In the genomic region with DNA sequence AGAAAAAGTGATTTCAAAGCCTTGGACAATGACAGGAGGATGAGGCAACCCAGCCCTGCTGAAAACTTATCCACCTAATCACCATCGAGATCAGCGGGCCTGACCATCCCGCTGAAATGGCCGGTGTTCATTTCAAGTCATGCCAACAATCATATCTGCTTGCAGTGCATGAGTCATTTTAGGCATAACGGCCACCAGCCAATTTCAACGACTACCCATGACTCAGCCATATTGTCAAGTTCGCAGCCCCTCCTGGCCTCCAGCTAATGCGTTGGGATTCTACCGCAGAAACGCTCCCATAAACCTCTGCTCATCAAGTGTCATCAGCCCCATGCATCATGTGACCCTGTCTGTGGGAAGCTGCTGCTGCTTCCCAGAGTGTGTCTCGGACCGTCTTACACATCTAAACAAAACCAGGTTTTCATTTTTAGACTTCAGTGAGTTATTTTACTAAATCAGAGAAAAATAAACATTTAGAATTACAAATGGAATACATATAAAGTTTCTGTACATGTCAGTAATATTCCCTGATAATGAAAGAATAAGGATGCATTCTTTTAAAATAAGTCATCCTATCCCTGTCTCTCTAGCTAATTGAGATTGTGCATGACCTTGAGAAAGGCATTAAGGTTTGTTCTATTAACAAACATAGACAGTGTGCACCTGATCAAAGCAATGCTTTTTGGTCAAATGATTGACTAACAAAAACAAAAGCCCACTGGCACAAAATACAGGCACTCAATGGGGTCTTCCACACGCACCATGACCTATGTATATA, we compare ENCODE assay signal across 16 cellular contexts.
DNase-seq lines count a peak whose midpoint lies in the region; ATAC-seq, FAIRE-seq and TF ChIP-seq lines count a peak whose summit lies in the region.
"Had no signal": no experiment of that assay in that cellular context is flagged by ENCODE, and none has a peak within 500 bp of the region (broad histone marks: within the 10 kb centered on the region; RNA-seq: fewer than 3 reads in every experiment).

No MANE protein-coding gene starts in this region.

- no peaks in the 10 kb centered on the region for H3K27me3 Mint-ChIP-seq in astrocyte (ENCODE audit: low read depth, unreplicated experiment)
- peaks cover 0 to 18% of the 10 kb centered on the region in 2 donors for H3K27me3 Mint-ChIP-seq in stimulated activated naive B cell treated with anti-CD40 and anti-IgM and Interleukin-4, amounts not matched to agents 10 μg/mL and 1 μg/mL and 100 μg/mL, for 72 hours
- H3K27me3 Mint-ChIP-seq: activated T-cell treated with anti-CD3 and anti-CD28 coated beads, Interleukin-2, amount 50 U/mL, for 24 hours; CD8-positive, alpha-beta memory T cell had no signal

- H3K4me1 ChIP-seq in astrocyte (ENCODE audit: insufficient read depth, low read length), result peaks cover 23% of the 10 kb centered on the region
- H3K4me1 ChIP-seq: foreskin keratinocyte, suprapubic skin had no signal

- H3K79me2 ChIP-seq in astrocyte (ENCODE audit: insufficient read depth, low read length), result peaks cover 61% of the 10 kb centered on the region

- peak overlapping the region; percentile 16 for H3K27ac Mint-ChIP-seq in astrocyte (ENCODE audit: unreplicated experiment)
- H3K27ac Mint-ChIP-seq in stimulated activated naive B cell treated with anti-CD40 and anti-IgM and Interleukin-4, amounts not matched to agents 10 μg/mL and 1 μg/mL and 100 μg/mL, for 72 hours, result no peak overlapping the region
- H3K27ac Mint-ChIP-seq: activated T-cell treated with anti-CD3 and anti-CD28 coated beads, Interleukin-2, amount 50 U/mL, for 24 hours had no signal

- no peak for ATAC-seq in stimulated activated naive B cell treated with anti-CD40 and anti-IgM and Interleukin-4, amounts not matched to agents 10 μg/mL and 1 μg/mL and 100 μg/mL, for 72 hours (replicated peaks)
- ATAC-seq: foreskin keratinocyte, GM12878 had no signal

- peaks cover 9% of the 10 kb centered on the region for H3K36me3 Mint-ChIP-seq in astrocyte (ENCODE audit: low read depth, unreplicated experiment)
- H3K36me3 Mint-ChIP-seq in stimulated activated naive B cell treated with anti-CD40 and anti-IgM and Interleukin-4, amounts not matched to agents 10 μg/mL and 1 μg/mL and 100 μg/mL, for 72 hours, result no peaks in the 10 kb centered on the region
- H3K36me3 Mint-ChIP-seq: brain had no signal

- FAIRE-seq in astrocyte (lab: Jason Lieb, UNC), result peak; percentile 98
- FAIRE-seq: GM12878 had no signal

- no peaks in the 10 kb centered on the region for H3K9me3 Mint-ChIP-seq in astrocyte (ENCODE audit: unreplicated experiment)
- H3K9me3 Mint-ChIP-seq in stimulated activated naive B cell treated with anti-CD40 and anti-IgM and Interleukin-4, amounts not matched to agents 10 μg/mL and 1 μg/mL and 100 μg/mL, for 72 hours, result no peaks in the 10 kb centered on the region
- H3K9me3 Mint-ChIP-seq: activated T-cell treated with anti-CD3 and anti-CD28 coated beads, Interleukin-2, amount 50 U/mL, for 24 hours had no signal

- no peaks in the 10 kb centered on the region for H3K36me3 ChIP-seq in astrocyte (ENCODE audit: insufficient read depth, low read length)
- H3K36me3 ChIP-seq: neutrophil, suprapubic skin had no signal

- H3K4me3 Mint-ChIP-seq in astrocyte (ENCODE audit: unreplicated experiment), result no peak overlapping the region
- no peak overlapping the region for H3K4me3 Mint-ChIP-seq in stimulated activated naive B cell treated with anti-CD40 and anti-IgM and Interleukin-4, amounts not matched to agents 10 μg/mL and 1 μg/mL and 100 μg/mL, for 72 hours
- H3K4me3 Mint-ChIP-seq: activated T-cell treated with anti-CD3 and anti-CD28 coated beads, Interleukin-2, amount 50 U/mL, for 24 hours; brain; CD8-positive, alpha-beta memory T cell had no signal

- H3K27me3 ChIP-seq in astrocyte (ENCODE audit: insufficient read depth, low read length), result no peaks in the 10 kb centered on the region
- H3K27me3 ChIP-seq: foreskin keratinocyte, neutrophil, suprapubic skin had no signal

- no peak for TF ChIP-seq CTCF in astrocyte (IDR thresholded peaks at IDR 0.05; ENCODE audit: insufficient read depth, low read depth, low read length)

- peak; percentile 76 for DNase-seq in AG20443 (ENCODE audit: low spot score)
- peak; percentile 99 for DNase-seq in LHCN-M2 (ENCODE audit: low read depth)
- peak; percentile 100 for DNase-seq in astrocyte (ENCODE audit: low read depth)
- peak; percentile 13 to 58 for DNase-seq in lung microvascular endothelial cell (ENCODE audit: low read depth in 2 of 2)
- no peak for DNase-seq in NCI-H526 treated with DMSO at 0.1 percent for 48 hours (lab: John Stamatoyannopoulos, UW)
- no peak for DNase-seq in stimulated activated naive B cell treated with anti-CD40 and anti-IgM and Interleukin-4, amounts not matched to agents 10 μg/mL and 1 μg/mL and 100 μg/mL, for 72 hours
- no peak for DNase-seq in NCI-H1436 (lab: John Stamatoyannopoulos, UW)
- no peak for DNase-seq in NCI-H1105 treated with DMSO at 0.1 percent for 48 hours (lab: John Stamatoyannopoulos, UW)
- DNase-seq: activated T-cell treated with anti-CD3 and anti-CD28 coated beads, Interleukin-2, amount 50 U/mL, for 24 hours; CD8-positive, alpha-beta memory T cell; NCI-H187 had no signal

- H3K27ac ChIP-seq in astrocyte (ENCODE audit: low read depth, low read length), result peak overlapping the region; percentile 93
- H3K27ac ChIP-seq: foreskin keratinocyte, neutrophil, suprapubic skin had no signal

- no peaks in the 10 kb centered on the region for H4K20me1 ChIP-seq in astrocyte (ENCODE audit: insufficient read depth, low read length)

- peak overlapping the region; percentile 66 for H3K4me2 ChIP-seq in astrocyte (ENCODE audit: low read length)

- H2AFZ ChIP-seq in astrocyte (ENCODE audit: low read depth, low read length), result no peak overlapping the region

- H3K4me3 ChIP-seq in astrocyte (ENCODE audit: insufficient read depth, low read depth, low read length), result no peak overlapping the region
- H3K4me3 ChIP-seq: GM12878, suprapubic skin had no signal

- peaks cover 18% of the 10 kb centered on the region for H3K4me1 Mint-ChIP-seq in astrocyte (ENCODE audit: low read depth, unreplicated experiment)
- H3K4me1 Mint-ChIP-seq in stimulated activated naive B cell treated with anti-CD40 and anti-IgM and Interleukin-4, amounts not matched to agents 10 μg/mL and 1 μg/mL and 100 μg/mL, for 72 hours, result no peaks in the 10 kb centered on the region
- H3K4me1 Mint-ChIP-seq: CD8-positive, alpha-beta memory T cell had no signal

- no peaks in the 10 kb centered on the region for H3K9me3 ChIP-seq in astrocyte (ENCODE audit: insufficient read depth, low read depth, low read length)
- H3K9me3 ChIP-seq: neutrophil, suprapubic skin had no signal

- peak overlapping the region; percentile 68 for H3K9ac ChIP-seq in astrocyte (ENCODE audit: low read length)

Comparison
In these comparisons a context has a peak if more than half of its experiments do, and no peak if none do; other contexts are left out.
1. DNase-seq: peak in AG20443 (single experiment), LHCN-M2 (single experiment), astrocyte (single experiment) and lung microvascular endothelial cell (2 of 2); none in NCI-H526 treated with DMSO at 0.1 percent for 48 hours (single experiment), stimulated activated naive B cell treated with anti-CD40 and anti-IgM and Interleukin-4, amounts not matched to agents 10 μg/mL and 1 μg/mL and 100 μg/mL, for 72 hours (single experiment), NCI-H1436 (single experiment) and NCI-H1105 treated with DMSO at 0.1 percent for 48 hours (single experiment).